In the genomic region with DNA sequence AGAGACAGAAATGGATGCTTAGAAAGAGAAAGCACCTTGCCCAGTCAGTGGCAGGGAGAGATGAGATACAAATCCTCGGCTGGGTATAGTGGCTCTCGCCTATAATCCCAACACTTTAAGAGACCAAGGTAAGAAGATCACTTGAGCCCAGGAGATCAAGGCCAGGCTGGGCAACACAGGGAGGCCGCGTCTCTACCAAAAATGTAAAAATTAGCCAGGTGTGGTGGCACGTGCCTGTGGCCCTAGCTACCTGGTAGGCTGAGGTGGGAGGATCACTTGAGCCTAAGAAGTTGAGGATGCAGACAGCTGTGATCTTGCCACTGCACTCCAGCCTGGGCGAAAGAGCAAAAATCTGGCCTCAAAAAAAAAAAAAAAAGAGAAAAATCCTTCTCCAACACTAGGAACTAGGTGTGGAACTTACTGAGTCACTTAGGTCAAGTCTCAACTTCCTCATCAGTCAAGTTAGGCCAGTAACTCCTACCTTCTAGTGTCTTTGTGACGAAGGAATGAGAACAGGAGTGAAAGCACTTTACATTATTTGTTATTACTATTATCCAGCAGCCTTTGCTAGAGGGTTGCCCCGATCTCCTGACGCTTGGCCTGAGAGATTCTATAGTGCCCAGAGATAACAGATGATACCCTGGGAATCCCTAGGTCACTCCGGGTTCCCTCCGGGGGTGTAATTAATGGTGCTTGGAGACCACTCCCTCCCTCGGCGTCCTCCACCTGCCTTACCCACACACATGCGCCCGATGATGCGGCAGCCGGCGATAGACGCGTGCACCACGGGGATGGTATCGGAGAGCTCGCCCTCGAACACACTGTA, we compare ENCODE assay signal across 8 cellular contexts. TPM values are rescaled to one million over a fixed set of nuclear protein-coding genes. Genes with fewer than 3 reads are reported as not detected.
DNase-seq lines count a peak whose midpoint lies in the region; ATAC-seq, FAIRE-seq and TF ChIP-seq lines count a peak whose summit lies in the region.

No MANE protein-coding gene starts in this region.

- H3K79me1 ChIP-seq in H1 (ENCODE audit: low read depth, low read length), result peaks cover 12% of the 10 kb centered on the region; the same call in 1 of the 2 replicates

- peaks cover 9 to 29% of the 10 kb centered on the region in 2 experiments for H3K79me2 ChIP-seq in H1 (ENCODE audit: control insufficient read depth in 1 of 2, insufficient read depth in 2 of 2, low read length in 2 of 2)

- H3K4me3 Mint-ChIP-seq in activated CD8-positive, alpha-beta memory T cell treated with anti-CD3 and anti-CD28 coated beads, Interleukin-2, amount 10 ng/mL, durations not matched to agents 7 days and 5 days, result peak overlapping the region; percentile 84
- H3K4me3 Mint-ChIP-seq in neural crest cell, result peak overlapping the region; percentile 98

- peak overlapping the region; percentile 92 to 94 for H3K4me2 ChIP-seq in H1 (ENCODE audit: insufficient read depth in 1 of 2, low read depth in 2 of 2, low read length in 2 of 2)

- H2AK5ac ChIP-seq in H1 (ENCODE audit: low read depth, low read length), result peak overlapping the region; percentile 75; the same call in 1 of the 2 replicates

- H4K20me1 ChIP-seq in H1 (replicated peaks in 1 of 2; ENCODE audit: control insufficient read depth in 1 of 2, insufficient read depth in 2 of 2, low read length in 2 of 2), result peaks cover 7 to 14% of the 10 kb centered on the region in 2 experiments

- H3K23me2 ChIP-seq in H1 (ENCODE audit: low read depth, low read length), result peaks cover 8% of the 10 kb centered on the region

- no peak overlapping the region for H2BK20ac ChIP-seq in H1 (ENCODE audit: low read length)

- peak overlapping the region; percentile 51 for H3K18ac ChIP-seq in H1 (ENCODE audit: extremely low read depth, low read length)

- DNase-seq in activated CD8-positive, alpha-beta memory T cell treated with anti-CD3 and anti-CD28 coated beads, Interleukin-2, amount 10 ng/mL, durations not matched to agents 7 days and 5 days, result no peak
- DNase-seq in activated CD8-positive, alpha-beta memory T cell treated with anti-CD3 and anti-CD28 coated beads, Interleukin-2, amount 50 U/mL, for 48 hours, result no peak
- DNase-seq in OCI-M1 (lab: John Stamatoyannopoulos, UW) (peak; percentile 41), H1 (ENCODE audit: low read depth in 1 of 2, low spot score in 2 of 2) (no peak), neural crest cell (ENCODE audit: low read depth, low spot score) (no peak), NCI-H187 (lab: John Stamatoyannopoulos, UW) (no peak)
- DNase-seq in effector CD4-positive, alpha-beta T cell, result no peak
- DNase-seq in NK-92 treated with Interleukin-12 subunit alpha and Interleukin-12 subunit beta, amount 100 ng/mL, for 24 hours (lab: John Stamatoyannopoulos, UW), result no peak

- peaks cover 30% of the 10 kb centered on the region for H3K4me1 Mint-ChIP-seq in activated CD8-positive, alpha-beta memory T cell treated with anti-CD3 and anti-CD28 coated beads, Interleukin-2, amount 10 ng/mL, durations not matched to agents 7 days and 5 days
- H3K4me1 Mint-ChIP-seq in neural crest cell, result peaks cover 28% of the 10 kb centered on the region

- no peaks in the 10 kb centered on the region for H3K27me3 ChIP-seq in H1 (replicated peaks in 1 of 4; ENCODE audit: control insufficient read depth in 3 of 4, extremely low read depth in 1 of 4, insufficient read depth in 3 of 4, low read length in 3 of 4)

- no peak overlapping the region for H4K91ac ChIP-seq in H1 (replicated peaks; ENCODE audit: insufficient read length, low read length)

- no peak for TF ChIP-seq CTCF in H1 (IDR thresholded peaks at IDR 0.05; ENCODE audit: control extremely low read depth in 1 of 3, insufficient read depth in 1 of 3, low read depth in 1 of 3, low read length in 3 of 3)
- TF ChIP-seq CTCF in neural crest cell (conservative IDR thresholded peaks at IDR 0.05), result no peak

- TF ChIP-seq RAD21 in H1 (IDR thresholded peaks at IDR 0.05 in 1 of 2, conservative IDR thresholded peaks at IDR 0.05 in 1 of 2; ENCODE audit: low read depth in 2 of 2, low read length in 2 of 2), result no peak

- peaks cover 29% of the 10 kb centered on the region for H3K36me3 Mint-ChIP-seq in activated CD8-positive, alpha-beta memory T cell treated with anti-CD3 and anti-CD28 coated beads, Interleukin-2, amount 10 ng/mL, durations not matched to agents 7 days and 5 days
- H3K36me3 Mint-ChIP-seq in neural crest cell (ENCODE audit: low read depth), result peaks cover 8% of the 10 kb centered on the region

- H3K9ac ChIP-seq in H1 (replicated peaks in 1 of 4; ENCODE audit: extremely low read depth in 1 of 4, low read depth in 3 of 4, low read length in 3 of 4), result peak overlapping the region; percentile 75 to 86 (median 81)

- H3K14ac ChIP-seq in H1 (ENCODE audit: insufficient read length), result no peak overlapping the region

- no peak overlapping the region for H2BK12ac ChIP-seq in H1 (ENCODE audit: low read depth, low read length)

- H4K5ac ChIP-seq in H1 (ENCODE audit: insufficient read length, low read depth, low read length), result peak overlapping the region; percentile 22

- 0 out of 2 replicates have a peak overlapping the region, but pooled peaks have one; percentile 13 for H3K27ac ChIP-seq in H1 (ENCODE audit: low read depth, low read length)

- no peak overlapping the region for H2AFZ ChIP-seq in H1 (ENCODE audit: low read length)

- peak overlapping the region; percentile 63 for H3K56ac ChIP-seq in H1 (replicated peaks; ENCODE audit: insufficient read length, low read depth, low read length)

- CTCF ChIA-PET in activated CD8-positive, alpha-beta memory T cell treated with anti-CD3 and anti-CD28 coated beads, Interleukin-2, amount 10 ng/mL, durations not matched to agents 7 days and 5 days (lab: Charles Lee), result interaction anchor here (0.9 to 3.2 kb wide), 13 partner anchors 9 to 410 kb away, joined by 3 to 22 read pairs (median 4); no protein-coding TSS in a partner anchor
- CTCF ChIA-PET in H1 (lab: Charles Lee; ENCODE audit: partially characterized antibody), result interaction anchor here (0.7 to 11.1 kb wide), 4 partner anchors 18 to 157 kb away, joined by 3 to 104 read pairs (median 4); no protein-coding TSS in a partner anchor

- H3K27ac Mint-ChIP-seq in activated CD8-positive, alpha-beta memory T cell treated with anti-CD3 and anti-CD28 coated beads, Interleukin-2, amount 10 ng/mL, durations not matched to agents 7 days and 5 days, result peak overlapping the region; percentile 90
- H3K27ac Mint-ChIP-seq in neural crest cell (ENCODE audit: unreplicated experiment), result peak overlapping the region; percentile 84

- H2BK15ac ChIP-seq in H1 (ENCODE audit: low read length), result no peak overlapping the region

- peak; percentile 11 for ATAC-seq in activated CD8-positive, alpha-beta memory T cell treated with anti-CD3 and anti-CD28 coated beads, Interleukin-2, amount 10 ng/mL, durations not matched to agents 7 days and 5 days

- no peaks in the 10 kb centered on the region for H3K9me3 Mint-ChIP-seq in activated CD8-positive, alpha-beta memory T cell treated with anti-CD3 and anti-CD28 coated beads, Interleukin-2, amount 10 ng/mL, durations not matched to agents 7 days and 5 days (ENCODE audit: low read depth)
- H3K9me3 Mint-ChIP-seq in neural crest cell, result no peaks in the 10 kb centered on the region

- no peak overlapping the region for H3K23ac ChIP-seq in H1 (ENCODE audit: insufficient read length)

- no peak for TF ChIP-seq EP300 in H1 (IDR thresholded peaks at IDR 0.05; ENCODE audit: borderline replicate concordance in 1 of 2, low read depth in 2 of 2, low read length in 2 of 2)

- H2BK120ac ChIP-seq in H1 (replicated peaks; ENCODE audit: low read depth, low read length), result no peak overlapping the region

- peak overlapping the region; percentile 94 for H4K8ac ChIP-seq in H1 (ENCODE audit: extremely low read depth, insufficient read depth, low read length)

- FAIRE-seq in H1 (lab: Jason Lieb, UNC), result no peak

- peak overlapping the region; percentile 75 to 95 (median 92) for H3K4me3 ChIP-seq in H1 (ENCODE audit: extremely low read depth in 1 of 4, insufficient read depth in 2 of 4, low read depth in 3 of 4, low read length in 4 of 4)

- 23% methylated on average over 24 of the region's 24 CpGs; no CpG with 5 or more reads in 1 of the 2 experiments for WGBS in H1 (ENCODE audit: extremely low coverage in 1 of 2, insufficient coverage in 1 of 2, insufficient read length in 1 of 2, insufficient replicate concordance in 2 of 2, low coverage in 1 of 2, low lambda C conversion rate in 2 of 2, missing lambda C conversion rate in 1 of 2), 2 experiments

- H3K9me3 ChIP-seq in H1 (ENCODE audit: insufficient read depth in 2 of 2, low read depth in 1 of 2, low read length in 1 of 2), result no peaks in the 10 kb centered on the region

- H3K27me3 Mint-ChIP-seq in activated CD8-positive, alpha-beta memory T cell treated with anti-CD3 and anti-CD28 coated beads, Interleukin-2, amount 10 ng/mL, durations not matched to agents 7 days and 5 days, result no peaks in the 10 kb centered on the region
- no peaks in the 10 kb centered on the region for H3K27me3 Mint-ChIP-seq in neural crest cell (ENCODE audit: low read depth)

- H3K36me3 ChIP-seq in H1 (ENCODE audit: control insufficient read depth in 2 of 4, insufficient read depth in 4 of 4, low read length in 3 of 4), result peaks cover 23 to 31% (median 26%) of the 10 kb centered on the region in 4 experiments

- TF ChIP-seq POLR2A in H1 (IDR thresholded peaks at IDR 0.05; ENCODE audit: control extremely low read depth in 1 of 2, low read depth in 2 of 2, low read length in 2 of 2), result no peak

- POLR2A ChIA-PET in H1 (lab: Charles Lee; ENCODE audit: partially characterized antibody), result interaction anchor here (0.6 to 3.0 kb wide), 23 partner anchors 9 to 1171 kb away, joined by 3 to 16 read pairs (median 3); partner anchors contain the start of genes GDF5, GSS, MYH7B and TRPC4AP

- peak overlapping the region; percentile 68 for H2BK5ac ChIP-seq in H1 (ENCODE audit: low read depth, low read length)

- no peak overlapping the region for H3K4ac ChIP-seq in H1 (replicated peaks; ENCODE audit: insufficient read length, low read depth, low read length)

- H3K4me1 ChIP-seq in H1 (replicated peaks in 1 of 4; ENCODE audit: control insufficient read depth in 3 of 4, insufficient read depth in 4 of 4, low read length in 3 of 4), result peaks cover 3 to 8% (median 5%) of the 10 kb centered on the region in 4 experiments; a peak in 6 of 7 replicates

RNA-seq across cellular contexts. Expression of gene EIF6, which starts 0.9 kb away (rescaled TPM):
- total RNA-seq in activated CD8-positive, alpha-beta memory T cell treated with anti-CD3 and anti-CD28 coated beads, Interleukin-2, amount 10 ng/mL, durations not matched to agents 7 days and 5 days, result 100 to 1,000 TPM in 1 of 2 experiments, 10 to 100 TPM in 1; 98.6 to 121 TPM
- total RNA-seq in H1 (2021; fragmentation: NEBNext Ultra II Directional; extraction: Animal tissue kit (Norgen Biotek cat#: 25700)), result 183 and 184 TPM in 2 replicates
- 319 and 374 TPM in 2 replicates for polyA plus RNA-seq in H1 (2011; rRNA removed)
- polyA plus RNA-seq in H1 (2011; cell fraction: cytosol; rRNA removed), result 267 TPM
- 359 TPM for polyA plus RNA-seq in H1 (2011; cell fraction: nucleus; rRNA removed)
- 166 to 215 TPM (median 195 TPM) in 4 replicates for polyA plus RNA-seq in H1 (2012, experiment 1 of 2)
- 307 TPM for polyA plus RNA-seq in H1 (2012, experiment 2 of 2)
- 104 TPM for polyA plus RNA-seq in H1 (2013, experiment 1 of 2)
- 109 TPM for polyA plus RNA-seq in H1 (2013, experiment 2 of 2)
- polyA minus RNA-seq in H1 (2011; rRNA and poly(A)+ RNA removed), result 168 and 184 TPM in 2 replicates
- 74.5 TPM for polyA minus RNA-seq in H1 (2011; cell fraction: cytosol; rRNA and poly(A)+ RNA removed)
- polyA minus RNA-seq in H1 (2011; cell fraction: nucleus; rRNA and poly(A)+ RNA removed), result 56.0 TPM
- 112 and 116 TPM in 2 replicates for total RNA-seq in neural crest cell

RNA-seq across cellular contexts. Expression of gene MMP24OS, which starts 5.7 kb away (rescaled TPM):
- total RNA-seq in activated CD8-positive, alpha-beta memory T cell treated with anti-CD3 and anti-CD28 coated beads, Interleukin-2, amount 10 ng/mL, durations not matched to agents 7 days and 5 days, result 10 to 100 TPM; 28.4 to 44.3 TPM
- 19.0 and 22.2 TPM in 2 replicates for total RNA-seq in H1 (2021; fragmentation: NEBNext Ultra II Directional; extraction: Animal tissue kit (Norgen Biotek cat#: 25700))
- polyA plus RNA-seq in H1 (2011; rRNA removed), result 21.3 and 44.4 TPM in 2 replicates
- polyA plus RNA-seq in H1 (2011; cell fraction: cytosol; rRNA removed), result 20.6 TPM
- polyA plus RNA-seq in H1 (2011; cell fraction: nucleus; rRNA removed), result 45.3 TPM
- polyA plus RNA-seq in H1 (2012, experiment 1 of 2), result 21.1 to 31.1 TPM (median 25.0 TPM) in 4 replicates
- 23.1 TPM for polyA plus RNA-seq in H1 (2012, experiment 2 of 2)
- polyA plus RNA-seq in H1 (2013, experiment 1 of 2), result 19.5 TPM
- polyA plus RNA-seq in H1 (2013, experiment 2 of 2), result 17.8 TPM
- polyA minus RNA-seq in H1 (2011; rRNA and poly(A)+ RNA removed), result 5.5 and 9.3 TPM in 2 replicates
- 18.9 TPM for polyA minus RNA-seq in H1 (2011; cell fraction: cytosol; rRNA and poly(A)+ RNA removed)
- 27.2 TPM for polyA minus RNA-seq in H1 (2011; cell fraction: nucleus; rRNA and poly(A)+ RNA removed)
- total RNA-seq in neural crest cell, result 34.0 and 37.8 TPM in 2 replicates

RNA-seq across cellular contexts. Expression of gene FAM83C, which starts 8.6 kb away (rescaled TPM):
- not detected for total RNA-seq in activated CD8-positive, alpha-beta memory T cell treated with anti-CD3 and anti-CD28 coated beads, Interleukin-2, amount 10 ng/mL, durations not matched to agents 7 days and 5 days
- total RNA-seq in H1 (2021; fragmentation: NEBNext Ultra II Directional; extraction: Animal tissue kit (Norgen Biotek cat#: 25700)), result not detected in 2 replicates
- polyA plus RNA-seq in H1 (2011; rRNA removed), result not detected in 2 replicates
- polyA plus RNA-seq in H1 (2011; cell fraction: cytosol; rRNA removed), result 0.03 TPM
- not detected for polyA plus RNA-seq in H1 (2011; cell fraction: nucleus; rRNA removed)
- polyA plus RNA-seq in H1 (2012, experiment 1 of 2), result 0.05 TPM in 2 of 4 replicates, not detected in the others
- polyA plus RNA-seq in H1 (2012, experiment 2 of 2), result not detected
- polyA plus RNA-seq in H1 (2013, experiment 1 of 2), result 0.02 TPM
- polyA plus RNA-seq in H1 (2013, experiment 2 of 2), result 0.02 TPM
- polyA minus RNA-seq in H1 (2011; rRNA and poly(A)+ RNA removed), result not detected in 2 replicates
- not detected for polyA minus RNA-seq in H1 (2011; cell fraction: cytosol; rRNA and poly(A)+ RNA removed)
- polyA minus RNA-seq in H1 (2011; cell fraction: nucleus; rRNA and poly(A)+ RNA removed), result not detected
- total RNA-seq in neural crest cell, result not detected in 2 replicates

RNA-seq across cellular contexts. Expression of gene MMP24, which starts 57.2 kb away (rescaled TPM):
- total RNA-seq in activated CD8-positive, alpha-beta memory T cell treated with anti-CD3 and anti-CD28 coated beads, Interleukin-2, amount 10 ng/mL, durations not matched to agents 7 days and 5 days, result not detected
- total RNA-seq in H1 (2021; fragmentation: NEBNext Ultra II Directional; extraction: Animal tissue kit (Norgen Biotek cat#: 25700)), result 18.8 and 20.0 TPM in 2 replicates
- 21.4 and 27.2 TPM in 2 replicates for polyA plus RNA-seq in H1 (2011; rRNA removed)
- polyA plus RNA-seq in H1 (2011; cell fraction: cytosol; rRNA removed), result 18.8 TPM
- 25.4 TPM for polyA plus RNA-seq in H1 (2011; cell fraction: nucleus; rRNA removed)
- 14.2 to 22.0 TPM (median 19.1 TPM) in 4 replicates for polyA plus RNA-seq in H1 (2012, experiment 1 of 2)
- 22.2 TPM for polyA plus RNA-seq in H1 (2012, experiment 2 of 2)
- 5.8 TPM for polyA plus RNA-seq in H1 (2013, experiment 1 of 2)
- polyA plus RNA-seq in H1 (2013, experiment 2 of 2), result 6.3 TPM
- polyA minus RNA-seq in H1 (2011; rRNA and poly(A)+ RNA removed), result 21.1 and 25.6 TPM in 2 replicates
- 14.8 TPM for polyA minus RNA-seq in H1 (2011; cell fraction: cytosol; rRNA and poly(A)+ RNA removed)
- 12.5 TPM for polyA minus RNA-seq in H1 (2011; cell fraction: nucleus; rRNA and poly(A)+ RNA removed)
- total RNA-seq in neural crest cell, result 2.8 and 2.9 TPM in 2 replicates
